In the genomic region with DNA sequence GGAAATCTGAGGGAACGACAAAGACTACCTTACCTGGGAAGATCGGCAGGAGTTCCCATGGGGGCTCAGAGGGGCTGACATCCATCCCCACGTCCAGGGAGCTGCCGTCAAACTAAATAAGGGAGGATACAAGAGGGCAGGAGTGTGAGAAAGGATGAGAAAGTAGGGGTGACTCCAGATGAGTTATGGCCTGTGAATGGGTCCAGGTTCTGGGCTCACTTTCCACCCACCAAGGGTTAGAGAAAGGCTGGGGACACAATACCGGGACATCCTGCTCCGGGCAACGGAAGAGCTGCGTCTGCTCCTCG, we compare ENCODE assay signal across 8 cellular contexts. TPM values are rescaled to one million over a fixed set of nuclear protein-coding genes. Genes with fewer than 3 reads are reported as not detected.
DNase-seq lines count a peak whose midpoint lies in the region; ATAC-seq and TF ChIP-seq lines count a peak whose summit lies in the region.

No MANE protein-coding gene starts in this region.

- H4K8ac ChIP-seq in neuronal stem cell (ENCODE audit: low read depth, low read length), result no peak overlapping the region

- peaks cover 29% of the 10 kb centered on the region for H3K4me1 ChIP-seq in CD4-positive, CD25-positive, alpha-beta regulatory T cell (ENCODE audit: control insufficient read depth, insufficient read depth, low read length, poor library complexity, severe bottlenecking)
- H3K4me1 ChIP-seq in OCI-LY7 (ENCODE audit: insufficient read depth, low read length, poor library complexity, severe bottlenecking) (peaks cover 29% of the 10 kb centered on the region), neuronal stem cell (ENCODE audit: control insufficient read depth in 2 of 2, insufficient read depth in 1 of 2, low read depth in 1 of 2, low read length in 2 of 2) (peaks cover 11 to 18% of the 10 kb centered on the region in 2 donors)

- BruUV-seq in OCI-LY7 (replicated peaks; lab: Mats Ljungman, UMichigan), result no TSS peak

- no CpG with 5 or more reads among the region's 9 CpGs for WGBS in neuronal stem cell (ENCODE audit: extremely low coverage in 2 of 2, insufficient read length in 2 of 2, insufficient replicate concordance in 1 of 2), 2 donors

- H3K79me1 ChIP-seq in neuronal stem cell (ENCODE audit: low read depth, low read length), result peaks cover 10% of the 10 kb centered on the region

- H2AK5ac ChIP-seq in neuronal stem cell (ENCODE audit: low read depth, low read length), result peak overlapping the region; percentile 49

- no peak for ATAC-seq in CD4-positive, CD25-positive, alpha-beta regulatory T cell (ENCODE audit: low read depth in 2 of 2)
- ATAC-seq in HG03378 (IDR thresholded peaks at IDR 0.05; ENCODE audit: unreplicated experiment) (no peak), GM18520 (IDR thresholded peaks at IDR 0.05; ENCODE audit: unreplicated experiment) (no peak)

- peaks cover 30% of the 10 kb centered on the region; the same call in 1 of the 2 replicates for H3K79me2 ChIP-seq in OCI-LY7 (ENCODE audit: insufficient read depth, low read depth, low read length)

- peak overlapping the region; percentile 92 for H2BK5ac ChIP-seq in neuronal stem cell (ENCODE audit: low read length)

- no peaks in the 10 kb centered on the region for H4K20me1 ChIP-seq in OCI-LY7 (ENCODE audit: insufficient read depth, low read length)

- peaks cover 0 to 3% (median 0%) of the 10 kb centered on the region in 7 donors for H3K9me3 Mint-ChIP-seq in CD4-positive, CD25-positive, alpha-beta regulatory T cell
- H3K9me3 Mint-ChIP-seq in endothelial cell (ENCODE audit: unreplicated experiment), result no peaks in the 10 kb centered on the region

- H3K4me1 Mint-ChIP-seq in CD4-positive, CD25-positive, alpha-beta regulatory T cell, result peaks cover 10 to 57% (median 38%) of the 10 kb centered on the region in 4 donors
- H3K4me1 Mint-ChIP-seq in endothelial cell (ENCODE audit: unreplicated experiment), result peaks cover 34% of the 10 kb centered on the region

- H3K9me3 ChIP-seq in CD4-positive, CD25-positive, alpha-beta regulatory T cell (ENCODE audit: control insufficient read depth in 2 of 2, low read length in 2 of 2), result no peaks in the 10 kb centered on the region
- no peaks in the 10 kb centered on the region for H3K9me3 ChIP-seq in OCI-LY7 (ENCODE audit: low read length)
- H3K9me3 ChIP-seq in neuronal stem cell (replicated peaks in 1 of 2; ENCODE audit: control insufficient read depth in 2 of 2, insufficient read depth in 1 of 2, low read depth in 1 of 2, low read length in 2 of 2), result no peaks in the 10 kb centered on the region

- CTCF ChIA-PET in OCI-LY7 (lab: Charles Lee; ENCODE audit: unreplicated experiment), result interaction anchor here (1.4 kb wide), 1 partner anchor 27 kb away, joined by 7 read pairs; no protein-coding TSS in a partner anchor

- H4K91ac ChIP-seq in neuronal stem cell (ENCODE audit: low read depth, low read length, poor library complexity), result no peak overlapping the region

- H3K4me2 ChIP-seq in OCI-LY7 (ENCODE audit: low read length), result peak overlapping the region; percentile 82
- H3K4me2 ChIP-seq in neuronal stem cell (ENCODE audit: insufficient read depth, low read length, poor library complexity, severe bottlenecking), result peak overlapping the region; percentile 80

- H3K23ac ChIP-seq in neuronal stem cell (ENCODE audit: low read depth, low read length, poor library complexity), result no peak overlapping the region

- TF ChIP-seq CTCF in OCI-LY7 (conservative IDR thresholded peaks at IDR 0.05; ENCODE audit: low read length) (no peak), endothelial cell (IDR thresholded peaks at IDR 0.05; ENCODE audit: unreplicated experiment) (no peak)

- no peaks in the 10 kb centered on the region for H3K27me3 ChIP-seq in CD4-positive, CD25-positive, alpha-beta regulatory T cell (ENCODE audit: control insufficient read depth, insufficient read depth, low read length)
- no peaks in the 10 kb centered on the region for H3K27me3 ChIP-seq in neuronal stem cell (ENCODE audit: control insufficient read depth in 3 of 3, insufficient read depth in 3 of 3, low read depth in 1 of 3, low read length in 3 of 3)

- H3K4me3 Mint-ChIP-seq in CD4-positive, CD25-positive, alpha-beta regulatory T cell, result peak overlapping the region; percentile 89 to 100 (median 98)
- peak overlapping the region; percentile 98 for H3K4me3 Mint-ChIP-seq in endothelial cell (ENCODE audit: unreplicated experiment)

- no peak overlapping the region for H2BK12ac ChIP-seq in neuronal stem cell (ENCODE audit: low read length)

- peaks cover 36% of the 10 kb centered on the region for H3K36me3 ChIP-seq in CD4-positive, CD25-positive, alpha-beta regulatory T cell (ENCODE audit: control insufficient read depth, insufficient read depth, low read length)
- H3K36me3 ChIP-seq in OCI-LY7 (ENCODE audit: insufficient read depth, low read length) (peaks cover 39% of the 10 kb centered on the region), neuronal stem cell (replicated peaks in 1 of 2; ENCODE audit: control insufficient read depth in 2 of 2, insufficient read depth in 2 of 2, low read length in 2 of 2) (peaks cover 14 to 38% of the 10 kb centered on the region in 2 donors)

- no peak for DNase-seq in CD4-positive, CD25-positive, alpha-beta regulatory T cell
- DNase-seq in OCI-LY7 (ENCODE audit: low spot score) (no peak), endothelial cell (ENCODE audit: low spot score) (no peak), neuronal stem cell (ENCODE audit: low spot score) (no peak), GOT3 (lab: John Stamatoyannopoulos, UW) (no peak)
- DNase-seq in stimulated activated CD4-positive, alpha-beta T cell treated with anti-CD3 and anti-CD28 coated beads, Interleukin-2, amount 100 ng/mL, for 48 hours, result no peak

- H3K4me3 ChIP-seq in CD4-positive, CD25-positive, alpha-beta regulatory T cell (ENCODE audit: low read depth, low read length), result peak overlapping the region; percentile 89
- peak overlapping the region; percentile 79 for H3K4me3 ChIP-seq in OCI-LY7 (ENCODE audit: low read depth, low read length, poor library complexity, severe bottlenecking)
- H3K4me3 ChIP-seq in neuronal stem cell (ENCODE audit: low read length in 2 of 2), result peak overlapping the region; percentile 93 to 97

- H3K27me3 Mint-ChIP-seq in CD4-positive, CD25-positive, alpha-beta regulatory T cell, result peaks cover 11% of the 10 kb centered on the region
- peaks cover 6% of the 10 kb centered on the region for H3K27me3 Mint-ChIP-seq in endothelial cell (ENCODE audit: unreplicated experiment)

- no peaks in the 10 kb centered on the region for H3K9me2 ChIP-seq in OCI-LY7 (ENCODE audit: insufficient read depth, low read length)

- H3K9ac ChIP-seq in neuronal stem cell (ENCODE audit: low read depth, low read length, poor library complexity), result peak overlapping the region; percentile 88

- peak overlapping the region; percentile 77 for H3K27ac ChIP-seq in CD4-positive, CD25-positive, alpha-beta regulatory T cell (ENCODE audit: insufficient read depth, low read length, poor library complexity, severe bottlenecking)
- H3K27ac ChIP-seq in OCI-LY7 (ENCODE audit: low read depth, low read length, poor library complexity, severe bottlenecking) (peak overlapping the region; percentile 49), neuronal stem cell (replicated peaks; ENCODE audit: low read length) (peak overlapping the region; percentile 96)

- no peak overlapping the region for H2BK120ac ChIP-seq in neuronal stem cell (ENCODE audit: low read depth, low read length)

- peak overlapping the region; percentile 98 to 99 (median 99) for H3K27ac Mint-ChIP-seq in CD4-positive, CD25-positive, alpha-beta regulatory T cell
- H3K27ac Mint-ChIP-seq in endothelial cell (ENCODE audit: unreplicated experiment), result peak overlapping the region; percentile 97

- POLR2A ChIA-PET in OCI-LY7 (lab: Charles Lee), result interaction anchor here (1.8 kb wide), 1 partner anchor 65 kb away, joined by 4 read pairs; a partner anchor contains a TSS

- H3K4ac ChIP-seq in neuronal stem cell (ENCODE audit: low read length), result no peak overlapping the region

- no peak overlapping the region for H3K14ac ChIP-seq in neuronal stem cell (ENCODE audit: low read length)

- H2AFZ ChIP-seq in OCI-LY7 (ENCODE audit: low read length) (peak overlapping the region; percentile 14; the same call in 1 of the 2 replicates), neuronal stem cell (ENCODE audit: low read length) (peak overlapping the region; percentile 92)

- no peak overlapping the region for H3K18ac ChIP-seq in neuronal stem cell (ENCODE audit: low read length)

- peaks cover 27% of the 10 kb centered on the region for H3K36me3 Mint-ChIP-seq in CD4-positive, CD25-positive, alpha-beta regulatory T cell
- peaks cover 12% of the 10 kb centered on the region for H3K36me3 Mint-ChIP-seq in endothelial cell (ENCODE audit: low read depth, unreplicated experiment)

- no peak overlapping the region for H2BK15ac ChIP-seq in neuronal stem cell (ENCODE audit: low read length)

- intact Hi-C loops in OCI-LY7 (cut with micrococcal nuclease; ENCODE audit: unreplicated experiment), result no loop called here

RNA-seq across cellular contexts. Expression of a gene that starts 0.7 kb away (rescaled TPM):
- total RNA-seq in CD4-positive, CD25-positive, alpha-beta regulatory T cell, result 117 TPM
- polyA plus RNA-seq in CD4-positive, CD25-positive, alpha-beta regulatory T cell, result 10 to 100 TPM; 20.0 to 27.7 (median 24.2) TPM
- 44.8 and 57.7 TPM in 2 replicates for total RNA-seq in OCI-LY7 (2014; rRNA removed; shearing (Covaris generic))
- total RNA-seq in OCI-LY7 (2022), result 122 and 125 TPM in 2 replicates
- total RNA-seq in endothelial cell (ENCODE audit: unreplicated experiment), result 72.9 TPM
- polyA plus RNA-seq in neuronal stem cell (2013, experiment 1 of 2), result 43.3 TPM
- 41.6 TPM for polyA plus RNA-seq in neuronal stem cell (2013, experiment 2 of 2)

RNA-seq across cellular contexts. Expression of a gene that starts 2.7 kb away (rescaled TPM):
- 1.5 TPM for total RNA-seq in CD4-positive, CD25-positive, alpha-beta regulatory T cell
- polyA plus RNA-seq in CD4-positive, CD25-positive, alpha-beta regulatory T cell, result 1 to 10 TPM; 1.2 to 1.5 (median 1.4) TPM
- 10.1 and 11.6 TPM in 2 replicates for total RNA-seq in OCI-LY7 (2014; rRNA removed; shearing (Covaris generic))
- total RNA-seq in OCI-LY7 (2022) (8.2 and 8.4 TPM in 2 replicates), endothelial cell (ENCODE audit: unreplicated experiment) (5.2 TPM)
- 6.4 TPM for polyA plus RNA-seq in neuronal stem cell (2013, experiment 1 of 2)
- 5.8 TPM for polyA plus RNA-seq in neuronal stem cell (2013, experiment 2 of 2)

RNA-seq across cellular contexts. Expression of a gene that starts 18.2 kb away (rescaled TPM):
- total RNA-seq in CD4-positive, CD25-positive, alpha-beta regulatory T cell, result 11.2 TPM
- polyA plus RNA-seq in CD4-positive, CD25-positive, alpha-beta regulatory T cell, result under 1 TPM in 2 of 4 donors, not detected in 2; 0.15 to 0.46 TPM
- total RNA-seq in OCI-LY7 (2014; rRNA removed; shearing (Covaris generic)), result 1.7 and 7.1 TPM in 2 replicates
- 9.2 and 10.5 TPM in 2 replicates for total RNA-seq in OCI-LY7 (2022)
- 7.5 TPM for total RNA-seq in endothelial cell (ENCODE audit: unreplicated experiment)
- 4.0 TPM for polyA plus RNA-seq in neuronal stem cell (2013, experiment 1 of 2)
- polyA plus RNA-seq in neuronal stem cell (2013, experiment 2 of 2), result 3.8 TPM

RNA-seq across cellular contexts. Expression of a gene that starts 24.4 kb away (rescaled TPM):
- total RNA-seq in CD4-positive, CD25-positive, alpha-beta regulatory T cell, result 0.39 TPM
- under 1 TPM in 3 of 4 donors, not detected in 1; 0.13 to 0.55 (median 0.18) TPM for polyA plus RNA-seq in CD4-positive, CD25-positive, alpha-beta regulatory T cell
- total RNA-seq in OCI-LY7 (2014; rRNA removed; shearing (Covaris generic)), result 0.13 and 0.47 TPM in 2 replicates
- total RNA-seq in OCI-LY7 (2022) (2.4 and 3.5 TPM in 2 replicates), endothelial cell (ENCODE audit: unreplicated experiment) (2.1 TPM)
- polyA plus RNA-seq in neuronal stem cell (2013, experiment 1 of 2), result 6.4 TPM
- polyA plus RNA-seq in neuronal stem cell (2013, experiment 2 of 2), result 6.2 TPM

RNA-seq across cellular contexts. Expression of a gene that starts 26.6 kb away (rescaled TPM):
- 4.8 TPM for total RNA-seq in CD4-positive, CD25-positive, alpha-beta regulatory T cell
- polyA plus RNA-seq in CD4-positive, CD25-positive, alpha-beta regulatory T cell, result 1 to 10 TPM; 3.1 to 6.2 (median 5.4) TPM
- total RNA-seq in OCI-LY7 (2014; rRNA removed; shearing (Covaris generic)), result 111 and 130 TPM in 2 replicates
- total RNA-seq in OCI-LY7 (2022) (34.1 and 39.0 TPM in 2 replicates), endothelial cell (ENCODE audit: unreplicated experiment) (44.4 TPM)
- polyA plus RNA-seq in neuronal stem cell (2013, experiment 1 of 2), result 32.3 TPM
- 31.7 TPM for polyA plus RNA-seq in neuronal stem cell (2013, experiment 2 of 2)
